In genomic region chr18:40995529-40995928, GRCh38 we compare ENCODE assay signal across 32 cellular contexts.
"Had no signal": no experiment of that assay in that cellular context is flagged by ENCODE, and none has a peak within 500 bp of the region (broad histone marks: within the 10 kb centered on the region; RNA-seq: fewer than 3 reads in every experiment).

No MANE protein-coding gene starts in this region.

- H3K36me3 ChIP-seq: adrenal gland, ascending aorta, brain microvascular endothelial cell, breast epithelium had no signal

- FAIRE-seq: TTC549 had no signal

- H3K4me1 ChIP-seq: adrenal gland, ascending aorta, body of pancreas, breast epithelium had no signal

- H3K9me3 ChIP-seq: adrenal gland, ascending aorta, body of pancreas, breast epithelium had no signal

- DNase-seq: activated B cell treated with CpG ODN at 0.5 μM for 24 hours; activated CD4-positive, alpha-beta memory T cell treated with anti-CD3 and anti-CD28 coated beads for 36 hours; activated CD4-positive, alpha-beta T cell treated with anti-CD3 and anti-CD28 coated beads for 4 hours; activated CD4-positive, alpha-beta T cell treated with anti-CD3 and anti-CD28 coated beads, Interleukin-2, amount 10 ng/mL, durations not matched to agents 24 days and 14 days; activated CD4-positive, alpha-beta T cell treated with anti-CD3 and anti-CD28 coated beads, Interleukin-2, amount 50 U/mL, for 1 hour; activated CD4-positive, alpha-beta T cell treated with anti-CD3 and anti-CD28 coated beads, Interleukin-2, amount 50 U/mL, for 4 hours; activated CD4-positive, CD25-positive, alpha-beta regulatory T cell treated with anti-CD3 and anti-CD28 coated beads, Interleukin-2, amount 50 U/mL, for 72 hours; activated CD8-positive, alpha-beta memory T cell treated with anti-CD3 and anti-CD28 coated beads, Interleukin-2, amount 50 U/mL, for 4 hours; activated CD8-positive, alpha-beta T cell treated with anti-CD3 and anti-CD28 coated beads for 36 hours; activated effector memory CD4-positive, alpha-beta T cell treated with anti-CD3 and anti-CD28 coated beads, Interleukin-2, amount 50 U/mL, for 16 hours; activated gamma-delta T cell treated with Interleukin-2 at 50 U/mL for 16 hours; activated naive CD4-positive, alpha-beta T cell; activated naive CD4-positive, alpha-beta T cell treated with anti-CD3 and anti-CD28 coated beads for 36 hours; activated naive CD4-positive, alpha-beta T cell treated with anti-CD3 and anti-CD28 coated beads, Interleukin-2, amount 50 U/mL, for 16 hours; activated naive CD8-positive, alpha-beta T cell treated with anti-CD3 and anti-CD28 coated beads for 36 hours; activated T-cell treated with anti-CD3 and anti-CD28 coated beads for 4 hours; activated T-cell treated with anti-CD3 and anti-CD28 coated beads, Interleukin-2, amount 50 U/mL, for 1 hour; activated T-cell treated with anti-CD3 and anti-CD28 coated beads, Interleukin-2, amount 50 U/mL, for 4 hours; activated T-cell treated with anti-CD3 and anti-CD28 coated beads, Interleukin-2, amount 50 U/mL, for 72 hours; adrenal gland; amygdala; anterior cingulate cortex; body of pancreas; brain microvascular endothelial cell; central memory CD4-positive, alpha-beta T cell; T-helper 1 cell; T-helper 2 cell; T-helper 9 cell had no signal

- H3K27ac ChIP-seq: adrenal gland, ascending aorta, body of pancreas, brain microvascular endothelial cell, breast epithelium, VCaP had no signal

- H3K4me3 ChIP-seq: adrenal gland, ascending aorta, body of pancreas, breast epithelium had no signal

- H3K27me3 ChIP-seq: adrenal gland, ascending aorta, body of pancreas, brain microvascular endothelial cell, breast epithelium had no signal
